In genomic region chr3:102265720-102266119, GRCh38 we compare ENCODE assay signal across 22 cellular contexts.
DNase-seq lines count a peak whose midpoint lies in the region; ATAC-seq, FAIRE-seq and TF ChIP-seq lines count a peak whose summit lies in the region.
"Had no signal": no experiment of that assay in that cellular context is flagged by ENCODE, and none has a peak within 500 bp of the region (broad histone marks: within the 10 kb centered on the region; RNA-seq: fewer than 3 reads in every experiment).

No MANE protein-coding gene starts in this region.

- H3K36me3 Mint-ChIP-seq in T-cell, result no peaks in the 10 kb centered on the region
- H3K36me3 Mint-ChIP-seq: activated naive CD8-positive, alpha-beta T cell treated with anti-CD3 and anti-CD28 coated beads, Interleukin-2, amount 10 ng/mL, durations not matched to agents 7 days and 5 days; CD14-positive monocyte had no signal

- no peak overlapping the region for H3K4me3 ChIP-seq in PC-9
- H3K4me3 ChIP-seq: dorsolateral prefrontal cortex, suprapubic skin had no signal

- no peak overlapping the region for H3K27ac Mint-ChIP-seq in T-cell
- H3K27ac Mint-ChIP-seq: activated CD8-positive, alpha-beta T cell treated with anti-CD3 and anti-CD28 coated beads for 36 hours; activated naive CD8-positive, alpha-beta T cell treated with anti-CD3 and anti-CD28 coated beads, Interleukin-2, amount 10 ng/mL, durations not matched to agents 7 days and 5 days; activated T-cell treated with anti-CD3 and anti-CD28 coated beads, Interleukin-2, amount 50 U/mL, for 72 hours; CD14-positive monocyte; T-helper 17 cell had no signal

- intact Hi-C loops in PC-9 (cut with micrococcal nuclease; ENCODE audit: unreplicated experiment), result no loop called here

- H3K9me3 ChIP-seq in PC-9 (ENCODE audit: insufficient read depth, low read depth), result no peaks in the 10 kb centered on the region
- H3K9me3 ChIP-seq: suprapubic skin had no signal

- H3F3A ChIP-seq in PC-9 (ENCODE audit: insufficient read depth, low read depth), result no peaks in the 10 kb centered on the region

- in situ Hi-C loops in KBM-7 (cut with MboI; ENCODE audit: low pct_unique_long_range_greater_than_20kb, low sequenced_read_pairs), result no loop called here

- DNase-seq in PC-9 (no peak), KBM-7 (no peak), T-cell (no peak), D721Med (ENCODE audit: insufficient read length, low spot score) (no peak)
- DNase-seq: activated CD8-positive, alpha-beta T cell treated with anti-CD3 and anti-CD28 coated beads for 36 hours; activated naive CD8-positive, alpha-beta T cell treated with anti-CD3 and anti-CD28 coated beads, Interleukin-2, amount 10 ng/mL, durations not matched to agents 7 days and 5 days; activated T-cell treated with anti-CD3 and anti-CD28 coated beads, Interleukin-2, amount 50 U/mL, for 72 hours; DMS79 treated with DMSO at 0.1 percent for 48 hours; dorsolateral prefrontal cortex; left ventricle myocardium superior; NCI-H1694; NCI-H446 treated with DMSO at 0.1 percent for 48 hours; stimulated activated CD4-positive, alpha-beta T cell treated with anti-CD3 and anti-CD28 coated beads, Interleukin-4, amount 100 ng/mL, for 4 hours; T-helper 17 cell had no signal

- no peaks in the 10 kb centered on the region for H3K27me3 ChIP-seq in PC-9 (ENCODE audit: insufficient read depth, low read depth)
- H3K27me3 ChIP-seq: suprapubic skin had no signal

- H3K9me2 ChIP-seq in PC-9 (ENCODE audit: insufficient read depth), result no peaks in the 10 kb centered on the region; the same call in 1 of the 2 replicates

- H3K27me3 Mint-ChIP-seq in T-cell, result peaks cover 6 to 9% of the 10 kb centered on the region in 2 donors

- H3K4me3 Mint-ChIP-seq in T-cell, result no peak overlapping the region
- H3K4me3 Mint-ChIP-seq: activated CD8-positive, alpha-beta T cell treated with anti-CD3 and anti-CD28 coated beads for 36 hours; activated naive CD8-positive, alpha-beta T cell treated with anti-CD3 and anti-CD28 coated beads, Interleukin-2, amount 10 ng/mL, durations not matched to agents 7 days and 5 days; activated T-cell treated with anti-CD3 and anti-CD28 coated beads, Interleukin-2, amount 50 U/mL, for 72 hours; CD14-positive monocyte; T-helper 17 cell had no signal

- TF ChIP-seq CTCF in PC-9 (conservative IDR thresholded peaks at IDR 0.05), result no peak
- TF ChIP-seq CTCF in D721Med (IDR thresholded peaks at IDR 0.05; ENCODE audit: insufficient read depth, missing control alignments), result no peak

- no peak overlapping the region for H3K27ac ChIP-seq in PC-9
- H3K27ac ChIP-seq: dorsolateral prefrontal cortex, parathyroid adenoma, suprapubic skin had no signal

- H3K9me3 Mint-ChIP-seq in T-cell, result no peaks in the 10 kb centered on the region
- H3K9me3 Mint-ChIP-seq: activated CD8-positive, alpha-beta T cell treated with anti-CD3 and anti-CD28 coated beads for 36 hours; activated naive CD8-positive, alpha-beta T cell treated with anti-CD3 and anti-CD28 coated beads, Interleukin-2, amount 10 ng/mL, durations not matched to agents 7 days and 5 days; activated T-cell treated with anti-CD3 and anti-CD28 coated beads, Interleukin-2, amount 50 U/mL, for 72 hours; CD14-positive monocyte had no signal

- CTCF ChIA-PET in PC-9 (lab: Charles Lee), result no interaction called here
- CTCF ChIA-PET in T-cell (lab: Charles Lee), result no interaction called here

- H3K36me3 ChIP-seq in PC-9 (ENCODE audit: low read depth), result no peaks in the 10 kb centered on the region
- H3K36me3 ChIP-seq: suprapubic skin had no signal

- H3K4me1 Mint-ChIP-seq in T-cell, result no peaks in the 10 kb centered on the region
- H3K4me1 Mint-ChIP-seq: activated naive CD8-positive, alpha-beta T cell treated with anti-CD3 and anti-CD28 coated beads, Interleukin-2, amount 10 ng/mL, durations not matched to agents 7 days and 5 days; CD14-positive monocyte had no signal

- no peak overlapping the region for H3K4me2 ChIP-seq in PC-9

- ATAC-seq in GM18499 (IDR thresholded peaks at IDR 0.05; ENCODE audit: insufficient read depth, unreplicated experiment) (peak; percentile 55), GM21367 (IDR thresholded peaks at IDR 0.05; ENCODE audit: unreplicated experiment) (peak; percentile 81), HG03025 (IDR thresholded peaks at IDR 0.05; ENCODE audit: low FRiP score, unreplicated experiment) (peak; percentile 57), HG02763 (IDR thresholded peaks at IDR 0.05; ENCODE audit: unreplicated experiment) (no peak), T-cell (replicated peaks in 1 of 4) (no peak)
- ATAC-seq: activated CD8-positive, alpha-beta T cell treated with anti-CD3 and anti-CD28 coated beads for 36 hours; activated T-cell treated with anti-CD3 and anti-CD28 coated beads, Interleukin-2, amount 50 U/mL, for 72 hours; left ventricle myocardium superior; Right ventricle myocardium inferior; T-helper 17 cell had no signal

- POLR2A ChIA-PET in PC-9 (lab: Charles Lee; ENCODE audit: unreplicated experiment) (no interaction called here), T-cell (lab: Charles Lee) (no interaction called here)

- no peaks in the 10 kb centered on the region for H3K4me1 ChIP-seq in PC-9 (replicated peaks; ENCODE audit: insufficient read depth)
- H3K4me1 ChIP-seq: parathyroid adenoma, suprapubic skin had no signal

- BruUV-seq in PC-9 (replicated peaks; lab: Mats Ljungman, UMichigan), result no TSS peak

- 0 out of 2 replicates have a peak overlapping the region, but pooled peaks have one; percentile 0 for H2AFZ ChIP-seq in PC-9
- H2AFZ ChIP-seq: parathyroid adenoma had no signal

- FAIRE-seq in D721Med (lab: Jason Lieb, UNC), result no peak

- H3K79me2 ChIP-seq in PC-9 (ENCODE audit: low read depth), result no peaks in the 10 kb centered on the region
- H3K79me2 ChIP-seq: parathyroid adenoma had no signal

- H4K20me1 ChIP-seq in PC-9 (ENCODE audit: insufficient read depth), result no peaks in the 10 kb centered on the region

Comparison
In these comparisons a context has a peak if more than half of its experiments do, and no peak if none do; other contexts are left out.
1. ATAC-seq: peak in GM18499 (single experiment), GM21367 (single experiment) and HG03025 (single experiment); none in HG02763 (single experiment) and T-cell (0 of 4).